ENCODE assay signal across 1 cellular context in genomic region chr2:178404380-178404767, GRCh38.
TF ChIP-seq lines count a peak whose summit lies in the region.

No MANE protein-coding gene starts in this region.

TF ChIP-seq in HCT116, 20 proteins besides CTCF, POLR2A, EP300 and RAD21 (continued from another document):
- TF ChIP-seq TCF7L2 (IDR thresholded peaks at IDR 0.05; ENCODE audit: borderline replicate concordance, extremely low read depth, insufficient read depth, insufficient read length) (no peak), ZBTB33 (IDR thresholded peaks at IDR 0.05; ENCODE audit: extremely low read depth, insufficient replicate concordance, low read length) (no peak), POLR2AphosphoS5 (IDR thresholded peaks at IDR 0.05; ENCODE audit: low read depth, low read length) (no peak), EZH2phosphoT487 (IDR thresholded peaks at IDR 0.05; ENCODE audit: borderline replicate concordance) (no peak), SRF (IDR thresholded peaks at IDR 0.05; ENCODE audit: low read depth) (no peak), MAX (IDR thresholded peaks at IDR 0.05) (no peak), ZFX (IDR thresholded peaks at IDR 0.05) (no peak), REST (IDR thresholded peaks at IDR 0.05; ENCODE audit: low read depth) (no peak), SIN3A (IDR thresholded peaks at IDR 0.05; ENCODE audit: low read depth) (no peak), YY1 (IDR thresholded peaks at IDR 0.05; ENCODE audit: extremely low read depth, insufficient replicate concordance, low read depth, low read length) (no peak), ATF3 (IDR thresholded peaks at IDR 0.05) (no peak), ZNF274 (IDR thresholded peaks at IDR 0.05; ENCODE audit: low read depth, low read length) (no peak), EGR1 (IDR thresholded peaks at IDR 0.05; ENCODE audit: low read depth) (no peak)
